In genomic region chr10:131825150-131825907, GRCh38 we compare ENCODE assay signal across 19 cellular contexts.
DNase-seq lines count a peak whose midpoint lies in the region; ATAC-seq and TF ChIP-seq lines count a peak whose summit lies in the region.
"Had no signal": no experiment of that assay in that cellular context is flagged by ENCODE, and none has a peak within 500 bp of the region (broad histone marks: within the 10 kb centered on the region; RNA-seq: fewer than 3 reads in every experiment).

No MANE protein-coding gene starts in this region.

- no peaks in the 10 kb centered on the region for H3K27me3 ChIP-seq in H7 (ENCODE audit: control insufficient read depth, insufficient read depth, low read length)
- H3K27me3 ChIP-seq: upper lobe of left lung had no signal

- H3K9me3 Mint-ChIP-seq in glutamatergic neuron (ENCODE audit: unreplicated experiment) (no peaks in the 10 kb centered on the region), progenitor cell of endocrine pancreas (ENCODE audit: low read depth) (peaks cover 5% of the 10 kb centered on the region)
- H3K9me3 Mint-ChIP-seq in activated T-cell treated with anti-CD3 and anti-CD28 coated beads, Interleukin-2, amount 50 U/mL, for 72 hours: no peaks in the 10 kb centered on the region
- H3K9me3 Mint-ChIP-seq: activated CD8-positive, alpha-beta T cell treated with anti-CD3 and anti-CD28 coated beads for 36 hours; neural crest cell; stimulated activated effector memory CD8-positive, alpha-beta T cell treated with anti-CD3 and anti-CD28 coated beads, Interleukin-12 subunit alpha, Interleukin-12 subunit beta, amount 100 ng/mL, for 72 hours had no signal

- TF ChIP-seq CTCF in glutamatergic neuron (IDR thresholded peaks at IDR 0.05; ENCODE audit: partially characterized antibody, unreplicated experiment): no peak
- TF ChIP-seq CTCF in progenitor cell of endocrine pancreas (IDR thresholded peaks at IDR 0.05; ENCODE audit: unreplicated experiment): no peak

- no peaks in the 10 kb centered on the region for H3K36me3 ChIP-seq in H7 (replicated peaks; ENCODE audit: control insufficient read depth, insufficient read depth, low read length)
- H3K36me3 ChIP-seq: upper lobe of left lung had no signal

- no peak for ATAC-seq in activated T-cell treated with anti-CD3 and anti-CD28 coated beads, Interleukin-2, amount 50 U/mL, for 72 hours (replicated peaks in 1 of 2)
- ATAC-seq: activated CD8-positive, alpha-beta T cell treated with anti-CD3 and anti-CD28 coated beads for 36 hours had no signal

- H3K27me3 Mint-ChIP-seq in glutamatergic neuron (ENCODE audit: unreplicated experiment) (peaks cover 5% of the 10 kb centered on the region), progenitor cell of endocrine pancreas (peaks cover 14% of the 10 kb centered on the region)
- H3K27me3 Mint-ChIP-seq in activated T-cell treated with anti-CD3 and anti-CD28 coated beads, Interleukin-2, amount 50 U/mL, for 72 hours (ENCODE audit: low read depth): no peaks in the 10 kb centered on the region

- H3K4me3 ChIP-seq in H7 (ENCODE audit: insufficient read depth, low read depth, low read length): no peak overlapping the region
- H3K4me3 ChIP-seq: upper lobe of left lung had no signal

- DNase-seq in NCI-H2029 (lab: John Stamatoyannopoulos, UW): peak; percentile 12
- no peak for DNase-seq in NCI-H2029 treated with DMSO at 0.1 percent for 48 hours (lab: John Stamatoyannopoulos, UW)
- peak; percentile 66 for DNase-seq in H7
- DNase-seq in glutamatergic neuron: peak; percentile 12
- DNase-seq in progenitor cell of endocrine pancreas (ENCODE audit: low spot score, unreplicated experiment): no peak
- no peak for DNase-seq in NCI-H526 (lab: John Stamatoyannopoulos, UW)
- no peak for DNase-seq in activated T-cell treated with anti-CD3 and anti-CD28 coated beads, Interleukin-2, amount 50 U/mL, for 72 hours
- no peak for DNase-seq in Kasumi-1 (lab: John Stamatoyannopoulos, UW)
- DNase-seq: activated CD8-positive, alpha-beta T cell treated with anti-CD3 and anti-CD28 coated beads for 36 hours; amygdala; CD8-positive, alpha-beta memory T cell; foreskin melanocyte; KG1; NCI-H1436; NK-92 treated with Interleukin-12 subunit alpha and Interleukin-12 subunit beta, amount 100 ng/mL, for 24 hours had no signal

- no peak overlapping the region for H3K4me3 Mint-ChIP-seq in glutamatergic neuron (ENCODE audit: unreplicated experiment)
- H3K4me3 Mint-ChIP-seq in progenitor cell of endocrine pancreas (ENCODE audit: low read depth): no peak overlapping the region
- no peak overlapping the region for H3K4me3 Mint-ChIP-seq in activated T-cell treated with anti-CD3 and anti-CD28 coated beads, Interleukin-2, amount 50 U/mL, for 72 hours
- H3K4me3 Mint-ChIP-seq: activated CD8-positive, alpha-beta T cell treated with anti-CD3 and anti-CD28 coated beads for 36 hours; CD8-positive, alpha-beta memory T cell; neural crest cell; stimulated activated effector memory CD8-positive, alpha-beta T cell treated with anti-CD3 and anti-CD28 coated beads, Interleukin-12 subunit alpha, Interleukin-12 subunit beta, amount 100 ng/mL, for 72 hours; T-cell had no signal

- H3K27ac Mint-ChIP-seq in glutamatergic neuron (ENCODE audit: unreplicated experiment): peak overlapping the region; percentile 53
- H3K27ac Mint-ChIP-seq in progenitor cell of endocrine pancreas: peak overlapping the region; percentile 89
- no peak overlapping the region for H3K27ac Mint-ChIP-seq in activated T-cell treated with anti-CD3 and anti-CD28 coated beads, Interleukin-2, amount 50 U/mL, for 72 hours
- H3K27ac Mint-ChIP-seq: activated CD8-positive, alpha-beta T cell treated with anti-CD3 and anti-CD28 coated beads for 36 hours; stimulated activated effector memory CD8-positive, alpha-beta T cell treated with anti-CD3 and anti-CD28 coated beads, Interleukin-12 subunit alpha, Interleukin-12 subunit beta, amount 100 ng/mL, for 72 hours; T-cell had no signal

- H3K36me3 Mint-ChIP-seq in glutamatergic neuron (ENCODE audit: unreplicated experiment) (peaks cover 4% of the 10 kb centered on the region), progenitor cell of endocrine pancreas (ENCODE audit: insufficient read depth) (no peaks in the 10 kb centered on the region)
- no peaks in the 10 kb centered on the region for H3K36me3 Mint-ChIP-seq in activated T-cell treated with anti-CD3 and anti-CD28 coated beads, Interleukin-2, amount 50 U/mL, for 72 hours (ENCODE audit: insufficient read depth in 2 of 2)
- H3K36me3 Mint-ChIP-seq: CD8-positive, alpha-beta memory T cell; stimulated activated effector memory CD8-positive, alpha-beta T cell treated with anti-CD3 and anti-CD28 coated beads, Interleukin-12 subunit alpha, Interleukin-12 subunit beta, amount 100 ng/mL, for 72 hours; T-cell had no signal

- H3K4me1 Mint-ChIP-seq in glutamatergic neuron (ENCODE audit: low read depth, unreplicated experiment): peaks cover 3% of the 10 kb centered on the region
- H3K4me1 Mint-ChIP-seq in progenitor cell of endocrine pancreas (ENCODE audit: low read depth): peaks cover 13% of the 10 kb centered on the region
- no peaks in the 10 kb centered on the region for H3K4me1 Mint-ChIP-seq in activated T-cell treated with anti-CD3 and anti-CD28 coated beads, Interleukin-2, amount 50 U/mL, for 72 hours (ENCODE audit: low read depth)
- H3K4me1 Mint-ChIP-seq: CD8-positive, alpha-beta memory T cell; stimulated activated effector memory CD8-positive, alpha-beta T cell treated with anti-CD3 and anti-CD28 coated beads, Interleukin-12 subunit alpha, Interleukin-12 subunit beta, amount 100 ng/mL, for 72 hours; T-cell had no signal

Comparison
In these comparisons a context has a peak if more than half of its experiments do, and no peak if none do; other contexts are left out.
1. DNase-seq: peak in NCI-H2029 (single experiment), H7 (single experiment) and glutamatergic neuron (single experiment); none in NCI-H2029 treated with DMSO at 0.1 percent for 48 hours (single experiment), progenitor cell of endocrine pancreas (single experiment), NCI-H526 (0 of 2), activated T-cell treated with anti-CD3 and anti-CD28 coated beads, Interleukin-2, amount 50 U/mL, for 72 hours (0 of 2) and Kasumi-1 (0 of 2).